In genomic region chr1:12177999-12178441, GRCh38 we compare ENCODE assay signal across 8 cellular contexts. TPM values are rescaled to one million over a fixed set of nuclear protein-coding genes. Genes with fewer than 3 reads are reported as not detected.
DNase-seq lines count a peak whose midpoint lies in the region; ATAC-seq, FAIRE-seq and TF ChIP-seq lines count a peak whose summit lies in the region.

No MANE protein-coding gene starts in this region.

- peak; percentile 41 for DNase-seq in HT-29 (ENCODE audit: low spot score)
- DNase-seq in T-helper 9 cell = peak; percentile 94
- peak; percentile 74 for DNase-seq in astrocyte (ENCODE audit: low read depth)
- DNase-seq in lower lobe of right lung = peak; percentile 84
- peak; percentile 79 to 94 for DNase-seq in stimulated activated CD8-positive, alpha-beta memory T cell treated with anti-CD3 and anti-CD28 coated beads, Interleukin-2, amount 100 ng/mL, for 48 hours (ENCODE audit: low read depth in 2 of 2)
- DNase-seq in retina = no peak
- DNase-seq in AML-193 (lab: John Stamatoyannopoulos, UW) = no peak

- H4K20me1 ChIP-seq in astrocyte (ENCODE audit: insufficient read depth, low read length) = no peaks in the 10 kb centered on the region

- peaks cover 12% of the 10 kb centered on the region for H3K4me1 Mint-ChIP-seq in astrocyte (ENCODE audit: low read depth, unreplicated experiment)

- H3K4me1 ChIP-seq in astrocyte (ENCODE audit: insufficient read depth, low read length) (peaks cover 18% of the 10 kb centered on the region), lower lobe of right lung (peaks cover 100% of the 10 kb centered on the region)

- intact Hi-C loops in lower lobe of right lung (cut with DNase I) = no loop called here

- H3K9ac ChIP-seq in astrocyte (ENCODE audit: low read length) = peak overlapping the region; percentile 57

- peak overlapping the region; percentile 31 for H3K27ac Mint-ChIP-seq in astrocyte (ENCODE audit: unreplicated experiment)

- H3K36me3 ChIP-seq in astrocyte (ENCODE audit: insufficient read depth, low read length) = no peaks in the 10 kb centered on the region
- no peaks in the 10 kb centered on the region for H3K36me3 ChIP-seq in lower lobe of right lung

- H3K4me2 ChIP-seq in astrocyte (ENCODE audit: low read length) = peak overlapping the region; percentile 60

- FAIRE-seq in astrocyte (lab: Jason Lieb, UNC) = no peak

- peaks cover 32% of the 10 kb centered on the region for H3K27me3 Mint-ChIP-seq in astrocyte (ENCODE audit: low read depth, unreplicated experiment)

- H3K4me3 ChIP-seq in astrocyte (ENCODE audit: insufficient read depth, low read depth, low read length) (no peak overlapping the region), lower lobe of right lung (peak overlapping the region; percentile 6)

- peak; percentile 35 to 51 for ATAC-seq in lower lobe of right lung
- ATAC-seq in HG03097 (IDR thresholded peaks at IDR 0.05; ENCODE audit: low FRiP score, unreplicated experiment) = no peak

- peak overlapping the region; percentile 39 for H2AFZ ChIP-seq in astrocyte (ENCODE audit: low read depth, low read length)

- no peaks in the 10 kb centered on the region for H3K79me2 ChIP-seq in astrocyte (ENCODE audit: insufficient read depth, low read length)

- TF ChIP-seq CTCF in astrocyte (IDR thresholded peaks at IDR 0.05; ENCODE audit: insufficient read depth, low read depth, low read length) = no peak
- TF ChIP-seq CTCF in lower lobe of right lung (IDR thresholded peaks at IDR 0.05) = no peak

- no peaks in the 10 kb centered on the region for H3K27me3 ChIP-seq in astrocyte (ENCODE audit: insufficient read depth, low read length)
- H3K27me3 ChIP-seq in lower lobe of right lung (ENCODE audit: low read depth) = no peaks in the 10 kb centered on the region

- H3K9me3 ChIP-seq in astrocyte (ENCODE audit: insufficient read depth, low read depth, low read length) = no peaks in the 10 kb centered on the region
- no peaks in the 10 kb centered on the region for H3K9me3 ChIP-seq in lower lobe of right lung

- peaks cover 2% of the 10 kb centered on the region for H3K9me3 Mint-ChIP-seq in astrocyte (ENCODE audit: unreplicated experiment)

- no peak overlapping the region for H3K4me3 Mint-ChIP-seq in astrocyte (ENCODE audit: unreplicated experiment)

- H3K27ac ChIP-seq in astrocyte (ENCODE audit: low read depth, low read length) = no peak overlapping the region
- H3K27ac ChIP-seq in lower lobe of right lung = peak overlapping the region; percentile 74

- H3K36me3 Mint-ChIP-seq in astrocyte (ENCODE audit: low read depth, unreplicated experiment) = no peaks in the 10 kb centered on the region

RNA-seq across cellular contexts. Expression of gene TNFRSF1B, which starts 11.2 kb away (rescaled TPM):
- 0.08 TPM in 1 of 2 replicates, not detected in the other for total RNA-seq in HT-29 (2014; rRNA removed; shearing (Covaris generic))
- total RNA-seq in astrocyte (0.09 TPM in 1 of 2 replicates, not detected in the other), lower lobe of right lung (67.0 TPM)

RNA-seq across cellular contexts. Expression of gene VPS13D, which starts 51.8 kb away (rescaled TPM):
- 9.6 and 9.9 TPM in 2 replicates for total RNA-seq in HT-29 (2014; rRNA removed; shearing (Covaris generic))
- total RNA-seq in astrocyte (25.9 and 28.8 TPM in 2 replicates), lower lobe of right lung (81.7 TPM)

Comparison
In these comparisons a context has a peak if more than half of its experiments do, and no peak if none do; other contexts are left out.
1. DNase-seq: peak in HT-29 (single experiment), T-helper 9 cell (single experiment), astrocyte (single experiment), lower lobe of right lung (single experiment) and stimulated activated CD8-positive, alpha-beta memory T cell treated with anti-CD3 and anti-CD28 coated beads, Interleukin-2, amount 100 ng/mL, for 48 hours (2 of 2); none in retina (single experiment) and AML-193 (0 of 2).
2. RNA of gene TNFRSF1B, which starts 11.2 kb away (total RNA-seq): 67.0 TPM in lower lobe of right lung (single experiment); 0.09 TPM in astrocyte and 0.08 TPM in HT-29; every median in the first group is over 10 times any median in the second.